ENCODE assay signal across 9 cellular contexts in genomic region chr2:62660582-62661262, GRCh38. TPM values are rescaled to one million over a fixed set of nuclear protein-coding genes. Genes with fewer than 3 reads are reported as not detected.
DNase-seq lines count a peak whose midpoint lies in the region; ATAC-seq and TF ChIP-seq lines count a peak whose summit lies in the region.
"Had no signal": no experiment of that assay in that cellular context is flagged by ENCODE, and none has a peak within 500 bp of the region (broad histone marks: within the 10 kb centered on the region; RNA-seq: fewer than 3 reads in every experiment).

No MANE protein-coding gene starts in this region.

- no peak overlapping the region for H2AFZ ChIP-seq in hepatocyte

- H3K79me2 ChIP-seq in hepatocyte: no peaks in the 10 kb centered on the region

- CTCF ChIA-PET in activated CD8-positive, alpha-beta T cell treated with anti-CD3 and anti-CD28 coated beads for 36 hours (lab: Charles Lee): no interaction called here
- CTCF ChIA-PET in activated CD8-positive, alpha-beta T cell treated with anti-CD3 and anti-CD28 coated beads, Interleukin-2, amount 10 ng/mL, durations not matched to agents 7 days and 5 days (lab: Charles Lee): no interaction called here

- no peak for TF ChIP-seq CTCF in activated CD8-positive, alpha-beta T cell treated with anti-CD3 and anti-CD28 coated beads for 36 hours (IDR thresholded peaks at IDR 0.05)
- TF ChIP-seq CTCF in hepatocyte (IDR thresholded peaks at IDR 0.05; ENCODE audit: poor library complexity): no peak

- H3K36me3 Mint-ChIP-seq in activated CD8-positive, alpha-beta T cell treated with anti-CD3 and anti-CD28 coated beads for 36 hours (ENCODE audit: low read depth): no peaks in the 10 kb centered on the region
- no peaks in the 10 kb centered on the region for H3K36me3 Mint-ChIP-seq in activated CD8-positive, alpha-beta T cell treated with anti-CD3 and anti-CD28 coated beads, Interleukin-2, amount 10 ng/mL, durations not matched to agents 7 days and 5 days (ENCODE audit: low read depth)

- intact Hi-C loops in activated CD8-positive, alpha-beta T cell treated with anti-CD3 and anti-CD28 coated beads for 36 hours (cut with micrococcal nuclease): no loop called here
- intact Hi-C loops in Right ventricle myocardium superior (cut with DNase I): no loop called here

- no peaks in the 10 kb centered on the region for H3K9me3 Mint-ChIP-seq in activated CD8-positive, alpha-beta T cell treated with anti-CD3 and anti-CD28 coated beads for 36 hours
- H3K9me3 Mint-ChIP-seq in activated CD8-positive, alpha-beta T cell treated with anti-CD3 and anti-CD28 coated beads, Interleukin-2, amount 10 ng/mL, durations not matched to agents 7 days and 5 days (ENCODE audit: insufficient read depth): no peaks in the 10 kb centered on the region

- 78% methylated on average over 2 of the region's 2 CpGs for WGBS in hepatocyte (ENCODE audit: low lambda C conversion rate, missing lambda C conversion rate)

- POLR2A ChIA-PET in activated CD8-positive, alpha-beta T cell treated with anti-CD3 and anti-CD28 coated beads for 36 hours (lab: Charles Lee): interaction anchor here (0.8 kb wide), 1 partner anchor 108 kb away, joined by 3 read pairs; no protein-coding TSS in a partner anchor
- POLR2A ChIA-PET in activated CD8-positive, alpha-beta T cell treated with anti-CD3 and anti-CD28 coated beads, Interleukin-2, amount 10 ng/mL, durations not matched to agents 7 days and 5 days (lab: Charles Lee): no interaction called here

- H3K4me2 ChIP-seq in hepatocyte: no peak overlapping the region

- H3K27ac ChIP-seq in SK-N-MC (peak overlapping the region; percentile 1; the same call in 1 of the 2 replicates), hepatocyte (peak overlapping the region; percentile 4)

- peaks cover 28% of the 10 kb centered on the region for H3K4me1 ChIP-seq in hepatocyte (ENCODE audit: insufficient read depth)

- H4K20me1 ChIP-seq in hepatocyte (ENCODE audit: insufficient read depth, poor library complexity, severe bottlenecking): no peaks in the 10 kb centered on the region

- H3K27ac Mint-ChIP-seq in activated CD8-positive, alpha-beta T cell treated with anti-CD3 and anti-CD28 coated beads for 36 hours: no peak overlapping the region
- H3K27ac Mint-ChIP-seq in activated CD8-positive, alpha-beta T cell treated with anti-CD3 and anti-CD28 coated beads, Interleukin-2, amount 10 ng/mL, durations not matched to agents 7 days and 5 days: no peak overlapping the region

- H3K9me2 ChIP-seq in hepatocyte (replicated peaks; ENCODE audit: insufficient read depth): no peaks in the 10 kb centered on the region

- H3K9ac ChIP-seq in SK-N-MC (ENCODE audit: insufficient read length): no peak overlapping the region

- no peaks in the 10 kb centered on the region for H3K27me3 ChIP-seq in hepatocyte

- peaks cover under 1% of the 10 kb centered on the region for H3K27me3 Mint-ChIP-seq in activated CD8-positive, alpha-beta T cell treated with anti-CD3 and anti-CD28 coated beads for 36 hours
- peaks cover 6% of the 10 kb centered on the region for H3K27me3 Mint-ChIP-seq in activated CD8-positive, alpha-beta T cell treated with anti-CD3 and anti-CD28 coated beads, Interleukin-2, amount 10 ng/mL, durations not matched to agents 7 days and 5 days (ENCODE audit: low read depth)

- no peaks in the 10 kb centered on the region for H3K9me3 ChIP-seq in SK-N-MC (ENCODE audit: low read depth, low read length)
- H3K9me3 ChIP-seq in hepatocyte (ENCODE audit: low read depth): no peaks in the 10 kb centered on the region

- H3K4me3 ChIP-seq in SK-N-MC (peak overlapping the region; percentile 11; the same call in 1 of the 2 replicates), hepatocyte (no peak overlapping the region)

- H3K4me3 Mint-ChIP-seq in activated CD8-positive, alpha-beta T cell treated with anti-CD3 and anti-CD28 coated beads for 36 hours: no peak overlapping the region
- no peak overlapping the region for H3K4me3 Mint-ChIP-seq in activated CD8-positive, alpha-beta T cell treated with anti-CD3 and anti-CD28 coated beads, Interleukin-2, amount 10 ng/mL, durations not matched to agents 7 days and 5 days

- no peak for DNase-seq in activated CD8-positive, alpha-beta T cell treated with anti-CD3 and anti-CD28 coated beads for 36 hours
- DNase-seq in activated CD8-positive, alpha-beta T cell treated with anti-CD3 and anti-CD28 coated beads, Interleukin-2, amount 10 ng/mL, durations not matched to agents 7 days and 5 days: no peak
- DNase-seq in SK-N-MC (ENCODE audit: low read depth, low spot score): no peak
- no peak for DNase-seq in hepatocyte (ENCODE audit: low spot score)
- no peak for DNase-seq in stimulated activated CD4-positive, alpha-beta T cell treated with anti-CD3 and anti-CD28 coated beads, Interleukin-1b, Interleukin-23, amount 100 ng/mL, for 48 hours
- DNase-seq in Right ventricle myocardium superior: no peak
- DNase-seq in NCI-H524 treated with DMSO at 0.1 percent for 48 hours (lab: John Stamatoyannopoulos, UW): no peak
- DNase-seq: NCI-H2171 treated with DMSO at 0.1 percent for 48 hours had no signal

- H3K4me1 Mint-ChIP-seq in activated CD8-positive, alpha-beta T cell treated with anti-CD3 and anti-CD28 coated beads for 36 hours (ENCODE audit: low read depth): peaks cover 5% of the 10 kb centered on the region
- H3K4me1 Mint-ChIP-seq in activated CD8-positive, alpha-beta T cell treated with anti-CD3 and anti-CD28 coated beads, Interleukin-2, amount 10 ng/mL, durations not matched to agents 7 days and 5 days (ENCODE audit: low read depth): no peaks in the 10 kb centered on the region

- ATAC-seq in activated CD8-positive, alpha-beta T cell treated with anti-CD3 and anti-CD28 coated beads for 36 hours: peak; percentile 61
- no peak for ATAC-seq in activated CD8-positive, alpha-beta T cell treated with anti-CD3 and anti-CD28 coated beads, Interleukin-2, amount 10 ng/mL, durations not matched to agents 7 days and 5 days
- ATAC-seq in GM18867 (IDR thresholded peaks at IDR 0.05; ENCODE audit: unreplicated experiment) (no peak), Right ventricle myocardium superior (ENCODE audit: poor library complexity) (no peak)

- no peaks in the 10 kb centered on the region for H3K36me3 ChIP-seq in SK-N-MC (ENCODE audit: insufficient read depth, low read length)
- H3K36me3 ChIP-seq in hepatocyte (replicated peaks; ENCODE audit: insufficient read depth, low read depth): no peaks in the 10 kb centered on the region

RNA-seq across cellular contexts. Expression of gene EHBP1, which starts 44.8 kb away (rescaled TPM):
- 10 to 100 TPM; 24.1 to 24.3 TPM for total RNA-seq in activated CD8-positive, alpha-beta T cell treated with anti-CD3 and anti-CD28 coated beads for 36 hours
- total RNA-seq in activated CD8-positive, alpha-beta T cell treated with anti-CD3 and anti-CD28 coated beads, Interleukin-2, amount 10 ng/mL, durations not matched to agents 7 days and 5 days: 10 to 100 TPM; 23.4 to 26.3 TPM
- total RNA-seq in hepatocyte (34.6 and 44.0 TPM in 2 replicates), Right ventricle myocardium superior (26.1 TPM)
- polyA plus RNA-seq in hepatocyte: 11.4 TPM in 2 replicates
